In genomic region chr19:45444318-45445041, GRCh38 we compare ENCODE assay signal across 8 cellular contexts. TPM values are rescaled to one million over a fixed set of nuclear protein-coding genes. Genes with fewer than 3 reads are reported as not detected.
A peak's percentile ranks its signal among the peaks of the same experiment; 100 is the strongest.
DNase-seq lines count a peak whose midpoint lies in the region; ATAC-seq and TF ChIP-seq lines count a peak whose summit lies in the region.

No MANE protein-coding gene starts in this region.

- no peaks in the 10 kb centered on the region; the same call in 2 of the 3 replicates for H3K36me3 Mint-ChIP-seq in GM23338 (ENCODE audit: low read depth)

- no peaks in the 10 kb centered on the region for H3K36me3 ChIP-seq in GM23338 (ENCODE audit: insufficient read depth)

- intact Hi-C loops in left colon (cut with DNase I, micrococcal nuclease) = no loop called here

- peaks cover 41% of the 10 kb centered on the region for H3F3A ChIP-seq in GM23338 (replicated peaks; ENCODE audit: low read depth)

- no peaks in the 10 kb centered on the region for H4K20me1 ChIP-seq in GM23338 (replicated peaks; ENCODE audit: insufficient read depth)

- H3K4me3 Mint-ChIP-seq in GM23338 = peak overlapping the region; percentile 90

- H3K27me3 ChIP-seq in GM23338 (ENCODE audit: insufficient read depth) = peaks cover 42% of the 10 kb centered on the region

- TF ChIP-seq CTCF in GM23338 (conservative IDR thresholded peaks at IDR 0.05; ENCODE audit: low read depth in 2 of 2) = 0 out of 4 replicates have a peak, but pooled peaks of 1 of the 2 experiments have one; percentile 10

- H3K27ac Mint-ChIP-seq in GM23338 = peak overlapping the region; percentile 77; the same call in 1 of the 2 replicates

- H3K27ac ChIP-seq in GM23338 (ENCODE audit: low read depth) = 0 out of 2 replicates have a peak overlapping the region, but pooled peaks have one; percentile 72

- peak; percentile 68 for DNase-seq in DMS153 treated with DMSO at 0.1 percent for 48 hours (lab: John Stamatoyannopoulos, UW; ENCODE audit: unreplicated experiment)
- peak; percentile 95 for DNase-seq in GM23338 (ENCODE audit: low spot score)
- DNase-seq in NCI-H2227 (lab: John Stamatoyannopoulos, UW; ENCODE audit: unreplicated experiment) = peak; percentile 82
- DNase-seq in activated CD4-positive, alpha-beta T cell treated with anti-CD3 and anti-CD28 coated beads for 48 hours = peak; percentile 79
- peak; percentile 78 for DNase-seq in dedifferentiated amniotic fluid mesenchymal stem cell (ENCODE audit: extremely low spot score)
- peak; percentile 94 to 97 for DNase-seq in left colon
- peak; percentile 65 for DNase-seq in stimulated activated CD4-positive, alpha-beta T cell treated with anti-CD3 and anti-CD28 coated beads, Interleukin-2, amount 100 ng/mL, for 4 hours (ENCODE audit: low read depth)

- peaks cover 29% of the 10 kb centered on the region for H3K4me1 Mint-ChIP-seq in GM23338

- no peaks in the 10 kb centered on the region for H3K9me2 ChIP-seq in GM23338 (ENCODE audit: insufficient read depth)

- H3K4me1 ChIP-seq in GM23338 (ENCODE audit: insufficient read depth) = peaks cover 25% of the 10 kb centered on the region

- peak overlapping the region; percentile 85 for H3K4me3 ChIP-seq in GM23338

- H3K79me2 ChIP-seq in GM23338 (replicated peaks; ENCODE audit: insufficient read depth) = no peaks in the 10 kb centered on the region

- peak overlapping the region; percentile 98 for H3K4me2 ChIP-seq in GM23338

- H2AFZ ChIP-seq in GM23338 = peak overlapping the region; percentile 98

- ATAC-seq in GM23338 = peak; percentile 69
- ATAC-seq in left colon = peak; percentile 60
- no peak for ATAC-seq in HG03432 (IDR thresholded peaks at IDR 0.05; ENCODE audit: unreplicated experiment)

- peaks cover 30% of the 10 kb centered on the region for H3K27me3 Mint-ChIP-seq in GM23338 (ENCODE audit: insufficient read depth, low read depth, poor library complexity)

- H3K9me3 Mint-ChIP-seq in GM23338 = no peaks in the 10 kb centered on the region

TF ChIP-seq in GM23338, 12 proteins besides CTCF, POLR2A, EP300 and RAD21:
- TF ChIP-seq CREB1 (CRISPR knock-in tag; IDR thresholded peaks at IDR 0.05; ENCODE audit: low read depth) (no peak), POLR2AphosphoS5 (IDR thresholded peaks at IDR 0.05; ENCODE audit: low read depth) (peak; percentile 80)

RNA-seq across cellular contexts. Expression of gene ERCC1, which starts 20.8 kb away (rescaled TPM):
- 39.0 and 45.9 TPM in 2 replicates for total RNA-seq in GM23338 (2014; rRNA removed; shearing (Covaris generic))
- polyA plus RNA-seq in GM23338 (2016; fragmentation: Nextera tagmentation; extraction: Ambion mirVana) = 52.3 and 56.3 TPM in 2 replicates
- total RNA-seq in left colon = 10 to 100 TPM; 37.1 to 43.6 TPM

RNA-seq across cellular contexts. Expression of gene FOSB, which starts 23.3 kb away (rescaled TPM):
- 0.89 and 1.9 TPM in 2 replicates for total RNA-seq in GM23338 (2014; rRNA removed; shearing (Covaris generic))
- 0.55 and 0.77 TPM in 2 replicates for polyA plus RNA-seq in GM23338 (2016; fragmentation: Nextera tagmentation; extraction: Ambion mirVana)
- total RNA-seq in left colon = 10 to 100 TPM in 1 of 2 donors, 1 to 10 TPM in 1; 4.4 to 46.0 TPM

RNA-seq across cellular contexts. Expression of gene POLR1G, which starts 38.0 kb away (rescaled TPM):
- total RNA-seq in GM23338 (2014; rRNA removed; shearing (Covaris generic)) = 33.0 and 34.1 TPM in 2 replicates
- 85.9 and 91.1 TPM in 2 replicates for polyA plus RNA-seq in GM23338 (2016; fragmentation: Nextera tagmentation; extraction: Ambion mirVana)
- 1 to 10 TPM; 3.0 to 3.2 TPM for total RNA-seq in left colon

RNA-seq across cellular contexts. Expression of gene PPP1R13L, which starts 39.6 kb away (rescaled TPM):
- 9.6 and 11.3 TPM in 2 replicates for total RNA-seq in GM23338 (2014; rRNA removed; shearing (Covaris generic))
- 12.9 and 15.5 TPM in 2 replicates for polyA plus RNA-seq in GM23338 (2016; fragmentation: Nextera tagmentation; extraction: Ambion mirVana)
- total RNA-seq in left colon = 10 to 100 TPM; 34.1 to 35.0 TPM

RNA-seq across cellular contexts. Expression of gene RTN2, which starts 52.4 kb away (rescaled TPM):
- total RNA-seq in GM23338 (2014; rRNA removed; shearing (Covaris generic)) = 22.8 and 32.1 TPM in 2 replicates
- 7.0 and 8.6 TPM in 2 replicates for polyA plus RNA-seq in GM23338 (2016; fragmentation: Nextera tagmentation; extraction: Ambion mirVana)
- total RNA-seq in left colon = 1 to 10 TPM; 3.4 to 6.1 TPM
